ENCODE assay signal across 1 cellular context in genomic region chr12:121133838-121134237, GRCh38.
TF ChIP-seq lines count a peak whose summit lies in the region.

No MANE protein-coding gene starts in this region.

TF ChIP-seq in WTC11, 78 proteins besides CTCF, POLR2A, EP300 and RAD21 (continued from another document):
- TF ChIP-seq HMGXB4 (CRISPR knock-in tag; IDR thresholded peaks at IDR 0.05) (no peak), AR (CRISPR knock-in tag; IDR thresholded peaks at IDR 0.05) (no peak), NR1H2 (CRISPR knock-in tag; IDR thresholded peaks at IDR 0.05) (no peak), TP53 (CRISPR knock-in tag; IDR thresholded peaks at IDR 0.05) (no peak), PRRX2 (CRISPR knock-in tag; IDR thresholded peaks at IDR 0.05) (no peak), ELF4 (CRISPR knock-in tag; IDR thresholded peaks at IDR 0.05; ENCODE audit: low read depth) (no peak), USF2 (CRISPR knock-in tag; IDR thresholded peaks at IDR 0.05) (no peak), ZBTB43 (CRISPR knock-in tag; IDR thresholded peaks at IDR 0.05) (no peak), ATF3 (CRISPR knock-in tag; conservative IDR thresholded peaks at IDR 0.05) (no peak), RORB (CRISPR knock-in tag; IDR thresholded peaks at IDR 0.05) (no peak)
